8 cellular contexts compared by ENCODE assay signal in genomic region chr14:61502459-61503093, GRCh38.
DNase-seq lines count a peak whose midpoint lies in the region; FAIRE-seq and TF ChIP-seq lines count a peak whose summit lies in the region.

No MANE protein-coding gene starts in this region.

- H3K9me3 ChIP-seq in HUES64 (ENCODE audit: insufficient read depth, low read depth, low read length) (no peaks in the 10 kb centered on the region), H1 (ENCODE audit: insufficient read depth in 2 of 2, low read depth in 1 of 2, low read length in 1 of 2) (no peaks in the 10 kb centered on the region), suprapubic skin (no peaks in the 10 kb centered on the region)

- no peak overlapping the region for H4K5ac ChIP-seq in H1 (ENCODE audit: insufficient read length, low read depth, low read length)

- no peak overlapping the region for H3K4me3 ChIP-seq in HUES64 (ENCODE audit: low read length)
- H3K4me3 ChIP-seq in H1 (ENCODE audit: extremely low read depth in 1 of 4, insufficient read depth in 2 of 4, low read depth in 3 of 4, low read length in 4 of 4) = no peak overlapping the region; a peak in 1 of 8 replicates
- H3K4me3 ChIP-seq in suprapubic skin = no peak overlapping the region

- POLR2A ChIA-PET in H1 (lab: Charles Lee; ENCODE audit: partially characterized antibody) = interaction anchor here (0.6 to 2.2 kb wide), 10 partner anchors 10 to 248 kb away, joined by 3 to 11 read pairs (median 3); partner anchors contain the start of gene HIF1A

- no peak overlapping the region for H2AK5ac ChIP-seq in H1 (ENCODE audit: low read depth, low read length)

- peak overlapping the region; percentile 59 for H3K9ac ChIP-seq in HUES64 (ENCODE audit: low read depth, low read length)
- peak overlapping the region in 1 of 4 experiments; percentile 23; a peak in 2 of 7 replicates for H3K9ac ChIP-seq in H1 (replicated peaks in 1 of 4; ENCODE audit: extremely low read depth in 1 of 4, low read depth in 3 of 4, low read length in 3 of 4)

- TF ChIP-seq RAD21 in H1 (IDR thresholded peaks at IDR 0.05 in 1 of 2, conservative IDR thresholded peaks at IDR 0.05 in 1 of 2; ENCODE audit: low read depth in 2 of 2, low read length in 2 of 2) = no peak

- H3K23me2 ChIP-seq in H1 (ENCODE audit: low read depth, low read length) = no peaks in the 10 kb centered on the region

- no peaks in the 10 kb centered on the region for H3K27me3 ChIP-seq in HUES64 (ENCODE audit: insufficient read depth, low read length)
- no peaks in the 10 kb centered on the region for H3K27me3 ChIP-seq in H1 (replicated peaks in 1 of 4; ENCODE audit: control insufficient read depth in 3 of 4, extremely low read depth in 1 of 4, insufficient read depth in 3 of 4, low read length in 3 of 4)
- H3K27me3 ChIP-seq in suprapubic skin = no peaks in the 10 kb centered on the region

- H3K79me1 ChIP-seq in H1 (ENCODE audit: low read depth, low read length) = no peaks in the 10 kb centered on the region

- DNase-seq in activated CD4-positive, alpha-beta T cell treated with anti-CD3 and anti-CD28 coated beads for 48 hours = peak; percentile 54
- DNase-seq in activated CD4-positive, alpha-beta T cell treated with anti-CD3 and anti-CD28 coated beads, Interleukin-2, amount 50 U/mL, for 4 hours = no peak
- peak in 1 of 2 experiments; percentile 53 for DNase-seq in H1 (ENCODE audit: low read depth in 1 of 2, low spot score in 2 of 2)
- DNase-seq in suprapubic skin (ENCODE audit: low spot score in 2 of 2) = no peak
- DNase-seq in AG20443 (ENCODE audit: low spot score) = no peak
- no peak for DNase-seq in amygdala (lab: John Stamatoyannopoulos, UW)
- no peak for DNase-seq in AG08396 (ENCODE audit: low spot score)

- H3K4me1 ChIP-seq in HUES64 (ENCODE audit: insufficient read depth, low read length) = peaks cover 58% of the 10 kb centered on the region
- H3K4me1 ChIP-seq in H1 (replicated peaks in 1 of 4; ENCODE audit: control insufficient read depth in 3 of 4, insufficient read depth in 4 of 4, low read length in 3 of 4) = peaks cover 10 to 32% (median 22%) of the 10 kb centered on the region in 4 experiments
- H3K4me1 ChIP-seq in suprapubic skin = peaks cover 41% of the 10 kb centered on the region

- no peak overlapping the region for H4K91ac ChIP-seq in H1 (replicated peaks; ENCODE audit: insufficient read length, low read length)

- H3K36me3 ChIP-seq in HUES64 (ENCODE audit: insufficient read depth, low read length) (no peaks in the 10 kb centered on the region), H1 (ENCODE audit: control insufficient read depth in 2 of 4, insufficient read depth in 4 of 4, low read length in 3 of 4) (no peaks in the 10 kb centered on the region), suprapubic skin (no peaks in the 10 kb centered on the region)

- H2AFZ ChIP-seq in H1 (ENCODE audit: low read length) = no peak overlapping the region

- TF ChIP-seq POLR2A in H1 (IDR thresholded peaks at IDR 0.05; ENCODE audit: control extremely low read depth in 1 of 2, low read depth in 2 of 2, low read length in 2 of 2) (no peak; a peak in 1 of 3 replicates), suprapubic skin (IDR thresholded peaks at IDR 0.05) (no peak)

- no peak overlapping the region for H3K23ac ChIP-seq in H1 (ENCODE audit: insufficient read length)

- no peak overlapping the region for H4K8ac ChIP-seq in H1 (ENCODE audit: extremely low read depth, insufficient read depth, low read length)

- H3K79me2 ChIP-seq in H1 (ENCODE audit: control insufficient read depth in 1 of 2, insufficient read depth in 2 of 2, low read length in 2 of 2) = no peaks in the 10 kb centered on the region

- no peak overlapping the region; the same call in 1 of the 2 replicates for H2BK12ac ChIP-seq in H1 (ENCODE audit: low read depth, low read length)

- peak overlapping the region; percentile 72 for H2BK20ac ChIP-seq in H1 (ENCODE audit: low read length)

- peak overlapping the region; percentile 9 to 23; a peak in 1 of 4 replicates for H3K4me2 ChIP-seq in H1 (ENCODE audit: insufficient read depth in 1 of 2, low read depth in 2 of 2, low read length in 2 of 2)

- H2BK120ac ChIP-seq in H1 (replicated peaks; ENCODE audit: low read depth, low read length) = peak overlapping the region; percentile 7

- H3K14ac ChIP-seq in H1 (ENCODE audit: insufficient read length) = no peak overlapping the region

- no peak for TF ChIP-seq CTCF in H1 (IDR thresholded peaks at IDR 0.05; ENCODE audit: control extremely low read depth in 1 of 3, insufficient read depth in 1 of 3, low read depth in 1 of 3, low read length in 3 of 3)
- no peak for TF ChIP-seq CTCF in suprapubic skin (IDR thresholded peaks at IDR 0.05)

- H3K18ac ChIP-seq in H1 (ENCODE audit: extremely low read depth, low read length) = peak overlapping the region; percentile 55

- no peak for FAIRE-seq in H1 (lab: Jason Lieb, UNC)

- WGBS in HUES64 = 30% methylated on average over 7 of the region's 7 CpGs
- WGBS in H1 (ENCODE audit: extremely low coverage in 1 of 2, insufficient coverage in 1 of 2, insufficient read length in 1 of 2, insufficient replicate concordance in 2 of 2, low coverage in 1 of 2, low lambda C conversion rate in 2 of 2, missing lambda C conversion rate in 1 of 2), 2 experiments = 23% methylated on average over 7 of the region's 7 CpGs; no CpG with 5 or more reads in 1 of the 2 experiments
- WGBS in suprapubic skin = 58% methylated on average over 7 of the region's 7 CpGs

- peak overlapping the region; percentile 93 for H3K27ac ChIP-seq in HUES64 (ENCODE audit: low read depth, low read length)
- peak overlapping the region; percentile 66; the same call in 1 of the 2 replicates for H3K27ac ChIP-seq in H1 (ENCODE audit: low read depth, low read length)
- peak overlapping the region; percentile 4 for H3K27ac ChIP-seq in suprapubic skin

- TF ChIP-seq EP300 in H1 (IDR thresholded peaks at IDR 0.05; ENCODE audit: borderline replicate concordance in 1 of 2, low read depth in 2 of 2, low read length in 2 of 2) (no peak), suprapubic skin (IDR thresholded peaks at IDR 0.05) (no peak)

- no peak overlapping the region for H3K56ac ChIP-seq in H1 (replicated peaks; ENCODE audit: insufficient read length, low read depth, low read length)

- no peak overlapping the region for H3K4ac ChIP-seq in H1 (replicated peaks; ENCODE audit: insufficient read length, low read depth, low read length)

- peak overlapping the region; percentile 83; the same call in 1 of the 2 replicates for H2BK5ac ChIP-seq in H1 (ENCODE audit: low read depth, low read length)

- H4K20me1 ChIP-seq in H1 (replicated peaks in 1 of 2; ENCODE audit: control insufficient read depth in 1 of 2, insufficient read depth in 2 of 2, low read length in 2 of 2) = no peaks in the 10 kb centered on the region

- CTCF ChIA-PET in H1 (lab: Charles Lee; ENCODE audit: partially characterized antibody) = interaction anchor here (0.9 to 1.8 kb wide), 5 partner anchors 9 to 54 kb away, joined by 3 to 5 read pairs (median 3); no protein-coding TSS in a partner anchor

- no peak overlapping the region for H2BK15ac ChIP-seq in H1 (ENCODE audit: low read length)

TF ChIP-seq in H1, 55 proteins besides CTCF, POLR2A, EP300 and RAD21 (continues in another document):
- TF ChIP-seq POU5F1 (IDR thresholded peaks at IDR 0.05; ENCODE audit: low read depth, low read length) (no peak), TEAD4 (IDR thresholded peaks at IDR 0.05; ENCODE audit: low read depth, low read length) (no peak), ZNF274 (IDR thresholded peaks at IDR 0.05; ENCODE audit: borderline replicate concordance, extremely low read depth, low read length) (no peak), NANOG (IDR thresholded peaks at IDR 0.05; ENCODE audit: insufficient read depth, low read depth, low read length, poor library complexity, severe bottlenecking) (no peak), SIRT6 (IDR thresholded peaks at IDR 0.05; ENCODE audit: low read length) (no peak), USF2 (IDR thresholded peaks at IDR 0.05; ENCODE audit: low read length) (no peak), RNF2 (IDR thresholded peaks at IDR 0.05; ENCODE audit: borderline replicate concordance, low read depth, low read length, missing control alignments, poor library complexity, severe bottlenecking) (no peak), ATF3 (IDR thresholded peaks at IDR 0.05; ENCODE audit: insufficient read depth, low read depth, low read length) (no peak), POLR2AphosphoS5 (IDR thresholded peaks at IDR 0.05; ENCODE audit: low read depth, low read length) (no peak)

Comparison
In these comparisons a context has a peak if more than half of its experiments do, and no peak if none do; other contexts are left out.
1. H3K27ac ChIP-seq: peak in every context shown above with its lines; median percentile 93 in HUES64; 66 in H1; 4 in suprapubic skin.